In the genomic region with DNA sequence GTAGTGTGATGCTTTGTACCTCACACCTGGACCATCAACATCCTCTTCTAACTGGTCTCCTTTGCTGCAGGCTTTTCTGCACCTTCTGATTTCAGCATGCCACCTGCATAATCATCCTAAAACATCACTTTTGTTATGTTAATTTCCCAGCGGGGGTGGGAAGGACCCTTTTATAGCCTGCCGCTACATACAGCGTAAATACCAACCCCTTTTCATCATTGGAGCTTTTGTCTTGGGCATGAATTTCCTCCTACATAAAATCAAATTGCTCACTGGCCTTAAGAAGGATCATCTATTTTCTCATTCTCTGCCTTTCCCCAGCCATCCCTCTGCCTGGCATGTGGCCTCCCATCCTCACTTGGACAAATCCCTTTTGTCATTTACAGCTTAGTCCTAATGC, we compare ENCODE assay signal across 29 cellular contexts.
DNase-seq lines count a peak whose midpoint lies in the region; ATAC-seq and TF ChIP-seq lines count a peak whose summit lies in the region.
"Had no signal": no experiment of that assay in that cellular context is flagged by ENCODE, and none has a peak within 500 bp of the region (broad histone marks: within the 10 kb centered on the region; RNA-seq: fewer than 3 reads in every experiment).

No MANE protein-coding gene starts in this region.

- H3K4me1 ChIP-seq in A673 (ENCODE audit: insufficient read depth, low read length, poor library complexity, severe bottlenecking) (no peaks in the 10 kb centered on the region), HUES6 (ENCODE audit: control insufficient read depth, insufficient read depth, low read length) (peaks cover 35% of the 10 kb centered on the region), right lobe of liver (peaks cover 0 to 13% (median 4%) of the 10 kb centered on the region in 4 donors), OCI-LY7 (ENCODE audit: insufficient read depth, low read length, poor library complexity, severe bottlenecking) (no peaks in the 10 kb centered on the region)
- H3K4me1 ChIP-seq: esophagus squamous epithelium, tibial nerve had no signal

- TF ChIP-seq CTCF in A673 (conservative IDR thresholded peaks at IDR 0.05; ENCODE audit: low read depth, low read length) = no peak
- no peak for TF ChIP-seq CTCF in right lobe of liver (IDR thresholded peaks at IDR 0.05)
- no peak for TF ChIP-seq CTCF in OCI-LY7 (conservative IDR thresholded peaks at IDR 0.05; ENCODE audit: low read length)

- POLR2A ChIA-PET in A673 (lab: Charles Lee; ENCODE audit: low non-redundant PET) = no interaction called here
- POLR2A ChIA-PET in OCI-LY7 (lab: Charles Lee) = interaction anchor here (0.9 to 1.3 kb wide), 2 partner anchors 15 to 316 kb away, joined by 4 to 5 read pairs; no protein-coding TSS in a partner anchor

- no peaks in the 10 kb centered on the region for H3K36me3 ChIP-seq in A673 (ENCODE audit: insufficient read depth, low read length, poor library complexity, severe bottlenecking)
- peaks cover 5% of the 10 kb centered on the region; the same call in 1 of the 2 replicates for H3K36me3 ChIP-seq in HUES6 (ENCODE audit: control insufficient read depth, insufficient read depth, low read length)
- H3K36me3 ChIP-seq in right lobe of liver = no peaks in the 10 kb centered on the region
- H3K36me3 ChIP-seq in OCI-LY7 (ENCODE audit: insufficient read depth, low read length) = no peaks in the 10 kb centered on the region
- H3K36me3 ChIP-seq: esophagus squamous epithelium, MG63, tibial nerve had no signal

- no peaks in the 10 kb centered on the region for H3K79me2 ChIP-seq in OCI-LY7 (ENCODE audit: insufficient read depth, low read depth, low read length)

- H2AFZ ChIP-seq in OCI-LY7 (ENCODE audit: low read length) = no peak overlapping the region

- no peaks in the 10 kb centered on the region for H4K20me1 ChIP-seq in OCI-LY7 (ENCODE audit: insufficient read depth, low read length)

- DNase-seq in A673 (ENCODE audit: low spot score) (peak; percentile 7), NCI-H345 treated with DMSO at 0.1 percent for 48 hours (lab: John Stamatoyannopoulos, UW; ENCODE audit: unreplicated experiment) (peak; percentile 40), iPS DF 4.7 (ENCODE audit: extremely low read depth, low spot score) (peak; percentile 88), right lobe of liver (no peak), OCI-LY7 (ENCODE audit: low spot score) (no peak)
- DNase-seq in activated naive CD4-positive, alpha-beta T cell treated with anti-CD3 and anti-CD28 coated beads, Interleukin-2, amount 50 U/mL, for 16 hours = no peak
- DNase-seq in stimulated activated CD4-positive, alpha-beta T cell treated with anti-CD3 and anti-CD28 coated beads, Interleukin-2, amount 100 ng/mL, for 48 hours = no peak
- DNase-seq: activated CD4-positive, alpha-beta T cell treated with anti-CD3 and anti-CD28 coated beads for 48 hours; activated gamma-delta T cell; activated T-cell treated with anti-CD3 and anti-CD28 coated beads, Interleukin-2, amount 50 U/mL, for 24 hours; caudate nucleus; CD8-positive, alpha-beta T cell; cortex of kidney; DMS153; esophagus squamous epithelium; foreskin melanocyte; islet precursor cell; KG1; left ventricle myocardium superior; MG63; midbrain; naive thymus-derived CD4-positive, alpha-beta T cell; NCI-H446; Right ventricle myocardium superior; small intestine; stimulated activated CD8-positive, alpha-beta memory T cell treated with anti-CD3 and anti-CD28 coated beads, Interleukin-4, amount 100 ng/mL, for 48 hours had no signal

- BruUV-seq in A673 (replicated peaks; lab: Mats Ljungman, UMichigan) (no TSS peak), OCI-LY7 (replicated peaks; lab: Mats Ljungman, UMichigan) (no TSS peak)

- no peak for TF ChIP-seq POLR2A in right lobe of liver (IDR thresholded peaks at IDR 0.05)

- no peaks in the 10 kb centered on the region for H3K9me3 ChIP-seq in A673 (ENCODE audit: low read depth, low read length, poor library complexity, severe bottlenecking)
- no peaks in the 10 kb centered on the region for H3K9me3 ChIP-seq in HUES6 (ENCODE audit: control insufficient read depth, insufficient read depth, low read depth, low read length)
- no peaks in the 10 kb centered on the region for H3K9me3 ChIP-seq in right lobe of liver
- H3K9me3 ChIP-seq in OCI-LY7 (ENCODE audit: low read length) = no peaks in the 10 kb centered on the region
- H3K9me3 ChIP-seq: esophagus squamous epithelium, MG63, tibial nerve had no signal

- intact Hi-C loops in A673 (cut with micrococcal nuclease; ENCODE audit: unreplicated experiment) (no loop called here), right lobe of liver (cut with DNase I) (no loop called here), OCI-LY7 (cut with micrococcal nuclease; ENCODE audit: unreplicated experiment) (no loop called here)

- H3K4me3 ChIP-seq in A673 (ENCODE audit: low read depth, low read length, poor library complexity, severe bottlenecking) (no peak overlapping the region), HUES6 (ENCODE audit: low read depth, low read length) (peak overlapping the region; percentile 20; the same call in 1 of the 2 replicates), right lobe of liver (no peak overlapping the region), OCI-LY7 (ENCODE audit: low read depth, low read length, poor library complexity, severe bottlenecking) (no peak overlapping the region)
- H3K4me3 ChIP-seq: esophagus squamous epithelium, MG63, tibial nerve had no signal

- ATAC-seq in right lobe of liver = no peak
- ATAC-seq: CD8-positive, alpha-beta T cell; HCT116; left ventricle myocardium superior; naive thymus-derived CD4-positive, alpha-beta T cell had no signal

- no peak overlapping the region for H3K27ac ChIP-seq in A673 (ENCODE audit: low read depth, low read length, poor library complexity, severe bottlenecking)
- peak overlapping the region; percentile 42; the same call in 1 of the 2 replicates for H3K27ac ChIP-seq in HUES6 (ENCODE audit: low read depth, low read length)
- no peak overlapping the region for H3K27ac ChIP-seq in right lobe of liver
- H3K27ac ChIP-seq in OCI-LY7 (ENCODE audit: low read depth, low read length, poor library complexity, severe bottlenecking) = no peak overlapping the region
- H3K27ac ChIP-seq: esophagus squamous epithelium, tibial nerve had no signal

- CTCF ChIA-PET in A673 (lab: Charles Lee) (no interaction called here), OCI-LY7 (lab: Charles Lee; ENCODE audit: unreplicated experiment) (no interaction called here)

- H3K9ac ChIP-seq in HUES6 (ENCODE audit: low read length) = peak overlapping the region; percentile 66

- H3K27me3 ChIP-seq in A673 (replicated peaks; ENCODE audit: insufficient read depth, low read depth, low read length, poor library complexity) (no peaks in the 10 kb centered on the region), HUES6 (ENCODE audit: control insufficient read depth, insufficient read depth, low read length) (no peaks in the 10 kb centered on the region), right lobe of liver (no peaks in the 10 kb centered on the region)
- H3K27me3 ChIP-seq: esophagus squamous epithelium, MG63, tibial nerve had no signal

- WGBS in right lobe of liver (ENCODE audit: insufficient coverage, low coverage, low lambda C conversion rate, missing lambda C conversion rate) = 64% methylated on average over 3 of the region's 3 CpGs

- H3K9me2 ChIP-seq in OCI-LY7 (ENCODE audit: insufficient read depth, low read length) = no peaks in the 10 kb centered on the region

- H3K4me2 ChIP-seq in OCI-LY7 (ENCODE audit: low read length) = no peak overlapping the region

Comparison
In these comparisons a context has a peak if more than half of its experiments do, and no peak if none do; other contexts are left out.
1. DNase-seq: peak in A673 (single experiment), NCI-H345 treated with DMSO at 0.1 percent for 48 hours (single experiment) and iPS DF 4.7 (single experiment); none in activated naive CD4-positive, alpha-beta T cell treated with anti-CD3 and anti-CD28 coated beads, Interleukin-2, amount 50 U/mL, for 16 hours (single experiment), stimulated activated CD4-positive, alpha-beta T cell treated with anti-CD3 and anti-CD28 coated beads, Interleukin-2, amount 100 ng/mL, for 48 hours (0 of 2), right lobe of liver (0 of 3) and OCI-LY7 (single experiment).